10 cellular contexts compared by ENCODE assay signal in the genomic region with DNA sequence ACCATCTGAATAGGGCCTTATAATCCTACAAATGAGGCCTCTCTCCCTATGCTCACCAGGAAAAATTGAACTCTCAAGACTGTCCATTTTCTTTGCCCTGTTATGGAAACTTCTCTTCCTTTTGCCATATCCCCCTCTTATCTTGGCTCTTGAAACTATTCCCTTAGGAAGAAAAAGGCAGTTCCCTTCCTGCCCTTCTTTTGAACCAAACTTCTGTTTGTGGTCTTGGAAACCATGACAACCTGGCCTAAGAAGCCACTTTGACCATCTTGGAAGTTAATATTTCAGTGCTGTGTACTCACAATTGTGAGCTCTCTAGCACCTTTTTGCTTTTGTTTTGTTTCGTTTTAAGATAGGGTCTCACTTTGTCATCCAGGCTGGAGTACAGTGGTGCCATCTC. TPM values are rescaled to one million over a fixed set of nuclear protein-coding genes. Genes with fewer than 3 reads are reported as not detected.
A peak's percentile ranks its signal among the peaks of the same experiment; 100 is the strongest.
DNase-seq lines count a peak whose midpoint lies in the region; ATAC-seq and TF ChIP-seq lines count a peak whose summit lies in the region.
"Had no signal": no experiment of that assay in that cellular context is flagged by ENCODE, and none has a peak within 500 bp of the region (broad histone marks: within the 10 kb centered on the region; RNA-seq: fewer than 3 reads in every experiment).

No MANE protein-coding gene starts in this region.

- TF ChIP-seq POLR2A in stomach (IDR thresholded peaks at IDR 0.05) = no peak

- H3K4me1 ChIP-seq in lower lobe of right lung (peaks cover 56% of the 10 kb centered on the region), stomach (peaks cover 12 to 95% (median 72%) of the 10 kb centered on the region in 4 donors)

- H3K27me3 ChIP-seq in lower lobe of right lung (ENCODE audit: low read depth) (no peaks in the 10 kb centered on the region), stomach (no peaks in the 10 kb centered on the region)

- H3K27ac ChIP-seq in lower lobe of right lung (peak overlapping the region; percentile 67), stomach (peak overlapping the region in 4 of 5 donors; percentile 63 to 87 (median 78))

- no peak for ATAC-seq in effector memory CD8-positive, alpha-beta T cell (replicated peaks)
- ATAC-seq in lower lobe of right lung = no peak
- no peak for ATAC-seq in GM21786 (IDR thresholded peaks at IDR 0.05; ENCODE audit: unreplicated experiment)
- ATAC-seq: activated naive CD8-positive, alpha-beta T cell treated with anti-CD3 and anti-CD28 coated beads, Interleukin-2, amount 50 U/mL, for 24 hours had no signal

- TF ChIP-seq CTCF in lower lobe of right lung (IDR thresholded peaks at IDR 0.05) = no peak
- no peak for TF ChIP-seq CTCF in stomach (IDR thresholded peaks at IDR 0.05)

- peak overlapping the region; percentile 80 to 95 for H3K27ac Mint-ChIP-seq in effector memory CD8-positive, alpha-beta T cell
- H3K27ac Mint-ChIP-seq: activated naive CD8-positive, alpha-beta T cell treated with anti-CD3 and anti-CD28 coated beads, Interleukin-2, amount 50 U/mL, for 24 hours had no signal

- WGBS in stomach, 5 donors = 63 to 75% (median 68%) methylated on average over 1 of the region's 1 CpG

- no peak overlapping the region for H3K4me3 Mint-ChIP-seq in effector memory CD8-positive, alpha-beta T cell
- H3K4me3 Mint-ChIP-seq: activated naive CD8-positive, alpha-beta T cell treated with anti-CD3 and anti-CD28 coated beads, Interleukin-2, amount 50 U/mL, for 24 hours had no signal

- DNase-seq in M059J (ENCODE audit: low read depth) = peak; percentile 42
- DNase-seq in effector memory CD8-positive, alpha-beta T cell = no peak
- DNase-seq in lower lobe of right lung = no peak
- DNase-seq in stomach = no peak
- DNase-seq in posterior vena cava (ENCODE audit: low spot score) = no peak
- DNase-seq in NCI-H2171 treated with DMSO at 0.1 percent for 48 hours (lab: John Stamatoyannopoulos, UW) = no peak
- no peak for DNase-seq in HUDEP-2 (lab: John Stamatoyannopoulos, UW; ENCODE audit: unreplicated experiment in 76 of 76)
- DNase-seq: activated CD4-positive, CD25-positive, alpha-beta regulatory T cell treated with anti-CD3 and anti-CD28 coated beads, Interleukin-2, amount 50 U/mL, for 72 hours; activated naive CD8-positive, alpha-beta T cell treated with anti-CD3 and anti-CD28 coated beads, Interleukin-2, amount 50 U/mL, for 24 hours had no signal

- no peaks in the 10 kb centered on the region for H3K9me3 Mint-ChIP-seq in effector memory CD8-positive, alpha-beta T cell
- H3K9me3 Mint-ChIP-seq: activated naive CD8-positive, alpha-beta T cell treated with anti-CD3 and anti-CD28 coated beads, Interleukin-2, amount 50 U/mL, for 24 hours had no signal

- no peak for TF ChIP-seq EP300 in stomach (IDR thresholded peaks at IDR 0.05)

- H3K4me1 Mint-ChIP-seq in effector memory CD8-positive, alpha-beta T cell (ENCODE audit: low read depth in 2 of 2) = peaks cover 71 to 74% of the 10 kb centered on the region in 2 donors

- no peak overlapping the region for H3K4me3 ChIP-seq in lower lobe of right lung
- H3K4me3 ChIP-seq in stomach = no peak overlapping the region

- no peaks in the 10 kb centered on the region for H3K9me3 ChIP-seq in lower lobe of right lung
- no peaks in the 10 kb centered on the region for H3K9me3 ChIP-seq in stomach

- no peaks in the 10 kb centered on the region for H3K27me3 Mint-ChIP-seq in effector memory CD8-positive, alpha-beta T cell
- H3K27me3 Mint-ChIP-seq: activated naive CD8-positive, alpha-beta T cell treated with anti-CD3 and anti-CD28 coated beads, Interleukin-2, amount 50 U/mL, for 24 hours had no signal

- intact Hi-C loops in lower lobe of right lung (cut with DNase I) (no loop called here), stomach (cut with DNase I; ENCODE audit: low total_unique reads) (no loop called here), posterior vena cava (cut with DNase I) (no loop called here)

- peaks cover 10% of the 10 kb centered on the region for H3K36me3 Mint-ChIP-seq in effector memory CD8-positive, alpha-beta T cell (ENCODE audit: insufficient read depth)

- H3K36me3 ChIP-seq in lower lobe of right lung = peaks cover 4% of the 10 kb centered on the region
- H3K36me3 ChIP-seq in stomach = no peaks in the 10 kb centered on the region

RNA-seq across cellular contexts. Expression of a gene that starts 40.0 kb away (rescaled TPM):
- 55.2 and 85.4 TPM in 2 replicates for total RNA-seq in M059J (2014; rRNA removed; shearing (Covaris generic))
- total RNA-seq in lower lobe of right lung = 92.3 TPM
- 100 to 1,000 TPM in 2 of 5 donors, 10 to 100 TPM in 3; 38.5 to 353 (median 78.2) TPM for total RNA-seq in stomach
- 10 to 100 TPM in 1 of 3 donors, 1 to 10 TPM in 2; 4.4 to 23.6 (median 4.8) TPM for polyA plus RNA-seq in stomach
- 100 to 1,000 TPM; 245 to 250 TPM for total RNA-seq in posterior vena cava
